8 cellular contexts compared by ENCODE assay signal in genomic region chr4:77734928-77735327, GRCh38.
DNase-seq lines count a peak whose midpoint lies in the region; ATAC-seq, FAIRE-seq and TF ChIP-seq lines count a peak whose summit lies in the region.

No MANE protein-coding gene starts in this region.

- H4K91ac ChIP-seq in H1 (replicated peaks; ENCODE audit: insufficient read length, low read length): no peak overlapping the region

- H3K27me3 ChIP-seq in CD4-positive, CD25-positive, alpha-beta regulatory T cell (ENCODE audit: control insufficient read depth, insufficient read depth, low read length): no peaks in the 10 kb centered on the region
- no peaks in the 10 kb centered on the region for H3K27me3 ChIP-seq in H1 (replicated peaks in 1 of 4; ENCODE audit: control insufficient read depth in 3 of 4, extremely low read depth in 1 of 4, insufficient read depth in 3 of 4, low read length in 3 of 4)

- TF ChIP-seq RAD21 in H1 (IDR thresholded peaks at IDR 0.05 in 1 of 2, conservative IDR thresholded peaks at IDR 0.05 in 1 of 2; ENCODE audit: low read depth in 2 of 2, low read length in 2 of 2): no peak

- H3K18ac ChIP-seq in H1 (ENCODE audit: extremely low read depth, low read length): no peak overlapping the region

- no peak overlapping the region for H2BK12ac ChIP-seq in H1 (ENCODE audit: low read depth, low read length)

- peak overlapping the region in 3 of 4 donors; percentile 39 to 65 (median 54) for H3K4me3 Mint-ChIP-seq in CD4-positive, CD25-positive, alpha-beta regulatory T cell

- H3K23ac ChIP-seq in H1 (ENCODE audit: insufficient read length): no peak overlapping the region

- peak; percentile 75 to 82 for ATAC-seq in CD4-positive, CD25-positive, alpha-beta regulatory T cell (ENCODE audit: low read depth in 2 of 2)
- peak; percentile 87 for ATAC-seq in GM19043 (IDR thresholded peaks at IDR 0.05; ENCODE audit: low read depth, unreplicated experiment)
- ATAC-seq in HG03066 (IDR thresholded peaks at IDR 0.05; ENCODE audit: low read depth, unreplicated experiment): peak; percentile 77
- no peak for ATAC-seq in esophagus mucosa

- no peaks in the 10 kb centered on the region for H3K27me3 Mint-ChIP-seq in CD4-positive, CD25-positive, alpha-beta regulatory T cell

- peaks cover 39 to 84% (median 64%) of the 10 kb centered on the region in 4 donors for H3K4me1 Mint-ChIP-seq in CD4-positive, CD25-positive, alpha-beta regulatory T cell

- H3K4me1 ChIP-seq in CD4-positive, CD25-positive, alpha-beta regulatory T cell (ENCODE audit: control insufficient read depth, insufficient read depth, low read length, poor library complexity, severe bottlenecking): peaks cover 22% of the 10 kb centered on the region
- H3K4me1 ChIP-seq in H1 (replicated peaks in 1 of 4; ENCODE audit: control insufficient read depth in 3 of 4, insufficient read depth in 4 of 4, low read length in 3 of 4): peaks cover 0 to 4% (median 0%) of the 10 kb centered on the region in 4 experiments; a peak in 1 of 7 replicates

- H3K79me2 ChIP-seq in H1 (ENCODE audit: control insufficient read depth in 1 of 2, insufficient read depth in 2 of 2, low read length in 2 of 2): no peaks in the 10 kb centered on the region

- no peaks in the 10 kb centered on the region for H4K20me1 ChIP-seq in H1 (replicated peaks in 1 of 2; ENCODE audit: control insufficient read depth in 1 of 2, insufficient read depth in 2 of 2, low read length in 2 of 2)

- TF ChIP-seq EP300 in H1 (IDR thresholded peaks at IDR 0.05; ENCODE audit: borderline replicate concordance in 1 of 2, low read depth in 2 of 2, low read length in 2 of 2): no peak

- H3K36me3 ChIP-seq in CD4-positive, CD25-positive, alpha-beta regulatory T cell (ENCODE audit: control insufficient read depth, insufficient read depth, low read length): peaks cover 59% of the 10 kb centered on the region
- no peaks in the 10 kb centered on the region for H3K36me3 ChIP-seq in H1 (ENCODE audit: control insufficient read depth in 2 of 4, insufficient read depth in 4 of 4, low read length in 3 of 4)

- CTCF ChIA-PET in RWPE1 (lab: Yijun Ruan, JAX): no interaction called here
- CTCF ChIA-PET in H1 (lab: Charles Lee; ENCODE audit: partially characterized antibody): interaction anchor here (1.1 kb wide), 1 partner anchor 10 kb away, joined by 3 read pairs; no protein-coding TSS in a partner anchor

- no peaks in the 10 kb centered on the region for H3K9me3 ChIP-seq in CD4-positive, CD25-positive, alpha-beta regulatory T cell (ENCODE audit: control insufficient read depth in 2 of 2, low read length in 2 of 2)
- H3K9me3 ChIP-seq in H1 (ENCODE audit: insufficient read depth in 2 of 2, low read depth in 1 of 2, low read length in 1 of 2): no peaks in the 10 kb centered on the region

- no peak overlapping the region for H3K4me2 ChIP-seq in H1 (ENCODE audit: insufficient read depth in 1 of 2, low read depth in 2 of 2, low read length in 2 of 2)

- TF ChIP-seq CTCF in RWPE1 (conservative IDR thresholded peaks at IDR 0.05; ENCODE audit: low read depth): no peak
- no peak for TF ChIP-seq CTCF in H1 (IDR thresholded peaks at IDR 0.05; ENCODE audit: control extremely low read depth in 1 of 3, insufficient read depth in 1 of 3, low read depth in 1 of 3, low read length in 3 of 3)

- H3K79me1 ChIP-seq in H1 (ENCODE audit: low read depth, low read length): no peaks in the 10 kb centered on the region

- peak overlapping the region; percentile 37 for H3K27ac ChIP-seq in CD4-positive, CD25-positive, alpha-beta regulatory T cell (ENCODE audit: insufficient read depth, low read length, poor library complexity, severe bottlenecking)
- H3K27ac ChIP-seq in RWPE1 (no peak overlapping the region), H1 (ENCODE audit: low read depth, low read length) (no peak overlapping the region)

- no peak overlapping the region for H2BK20ac ChIP-seq in H1 (ENCODE audit: low read length)

- peak; percentile 45 for FAIRE-seq in H1 (lab: Jason Lieb, UNC)

- no peak overlapping the region for H3K56ac ChIP-seq in H1 (replicated peaks; ENCODE audit: insufficient read length, low read depth, low read length)

- no peak overlapping the region for H2BK15ac ChIP-seq in H1 (ENCODE audit: low read length)

- H2AK5ac ChIP-seq in H1 (ENCODE audit: low read depth, low read length): no peak overlapping the region

- H3K4ac ChIP-seq in H1 (replicated peaks; ENCODE audit: insufficient read length, low read depth, low read length): no peak overlapping the region

- 81% methylated on average over 4 of the region's 4 CpGs; no CpG with 5 or more reads in 1 of the 2 experiments for WGBS in H1 (ENCODE audit: extremely low coverage in 1 of 2, insufficient coverage in 1 of 2, insufficient read length in 1 of 2, insufficient replicate concordance in 2 of 2, low coverage in 1 of 2, low lambda C conversion rate in 2 of 2, missing lambda C conversion rate in 1 of 2), 2 experiments

- no peak overlapping the region for H2BK120ac ChIP-seq in H1 (replicated peaks; ENCODE audit: low read depth, low read length)

- no peak overlapping the region for H4K8ac ChIP-seq in H1 (ENCODE audit: extremely low read depth, insufficient read depth, low read length)

- DNase-seq in CD4-positive, CD25-positive, alpha-beta regulatory T cell: peak; percentile 9 to 81 (median 29)
- DNase-seq in RWPE1 (ENCODE audit: low spot score) (peak; percentile 55), H1 (ENCODE audit: low read depth in 1 of 2, low spot score in 2 of 2) (peak in 1 of 2 experiments; percentile 2), NCI-H2196 treated with DMSO at 0.1 percent for 48 hours (lab: John Stamatoyannopoulos, UW; ENCODE audit: unreplicated experiment) (no peak)
- peak; percentile 7 to 14 for DNase-seq in stimulated activated CD8-positive, alpha-beta memory T cell treated with anti-CD3 and anti-CD28 coated beads, Interleukin-7, amount 100 ng/mL, for 48 hours (ENCODE audit: extremely low read depth in 1 of 2, low read depth in 1 of 2)

- H3K14ac ChIP-seq in H1 (ENCODE audit: insufficient read length): no peak overlapping the region

- H3K36me3 Mint-ChIP-seq in CD4-positive, CD25-positive, alpha-beta regulatory T cell: peaks cover 57% of the 10 kb centered on the region

- peak overlapping the region; percentile 57 to 86 (median 78) for H3K27ac Mint-ChIP-seq in CD4-positive, CD25-positive, alpha-beta regulatory T cell

- H2AFZ ChIP-seq in H1 (ENCODE audit: low read length): no peak overlapping the region

- H3K9ac ChIP-seq in H1 (replicated peaks in 1 of 4; ENCODE audit: extremely low read depth in 1 of 4, low read depth in 3 of 4, low read length in 3 of 4): no peak overlapping the region

- no peaks in the 10 kb centered on the region for H3K9me3 Mint-ChIP-seq in CD4-positive, CD25-positive, alpha-beta regulatory T cell

- POLR2A ChIA-PET in RWPE1 (lab: Yijun Ruan, JAX; ENCODE audit: low non-redundant PET) (no interaction called here), H1 (lab: Charles Lee; ENCODE audit: partially characterized antibody) (no interaction called here)

- peak overlapping the region; percentile 58 for H3K4me3 ChIP-seq in CD4-positive, CD25-positive, alpha-beta regulatory T cell (ENCODE audit: low read depth, low read length)
- no peak overlapping the region for H3K4me3 ChIP-seq in H1 (ENCODE audit: extremely low read depth in 1 of 4, insufficient read depth in 2 of 4, low read depth in 3 of 4, low read length in 4 of 4)

- H2BK5ac ChIP-seq in H1 (ENCODE audit: low read depth, low read length): no peak overlapping the region

- H4K5ac ChIP-seq in H1 (ENCODE audit: insufficient read length, low read depth, low read length): no peak overlapping the region

- H3K23me2 ChIP-seq in H1 (ENCODE audit: low read depth, low read length): no peaks in the 10 kb centered on the region

- no peak for TF ChIP-seq POLR2A in H1 (IDR thresholded peaks at IDR 0.05; ENCODE audit: control extremely low read depth in 1 of 2, low read depth in 2 of 2, low read length in 2 of 2)

TF ChIP-seq in H1, 55 proteins besides CTCF, POLR2A, EP300 and RAD21:
- TF ChIP-seq RBBP5 (IDR thresholded peaks at IDR 0.05; ENCODE audit: borderline replicate concordance, low read depth, low read length): no peak
- TF ChIP-seq RFX5 (IDR thresholded peaks at IDR 0.05; ENCODE audit: borderline replicate concordance, low read depth, low read length): no peak
- no peak for TF ChIP-seq E2F6 (IDR thresholded peaks at IDR 0.05)
- no peak for TF ChIP-seq GABPA (IDR thresholded peaks at IDR 0.05; ENCODE audit: borderline replicate concordance, insufficient read depth, low read length)
- TF ChIP-seq SIX5 (IDR thresholded peaks at IDR 0.05; ENCODE audit: low read depth, low read length): no peak
- TF ChIP-seq NANOG (IDR thresholded peaks at IDR 0.05; ENCODE audit: insufficient read depth, low read depth, low read length, poor library complexity, severe bottlenecking): no peak
- TF ChIP-seq SAP30 (IDR thresholded peaks at IDR 0.05; ENCODE audit: insufficient read depth, insufficient replicate concordance, low read length): no peak
- TF ChIP-seq PHF8 (conservative IDR thresholded peaks at IDR 0.05; ENCODE audit: low read depth, low read length): no peak
- no peak for TF ChIP-seq TEAD4 (IDR thresholded peaks at IDR 0.05; ENCODE audit: low read depth, low read length)
- TF ChIP-seq SRF (IDR thresholded peaks at IDR 0.05; ENCODE audit: low read depth, low read length): no peak
- TF ChIP-seq TBP (IDR thresholded peaks at IDR 0.05; ENCODE audit: low read depth, low read length): no peak
- no peak for TF ChIP-seq SIRT6 (IDR thresholded peaks at IDR 0.05; ENCODE audit: low read length)
- TF ChIP-seq YY1 (IDR thresholded peaks at IDR 0.05; ENCODE audit: low read depth, low read length): no peak
- no peak for TF ChIP-seq ASH2L (IDR thresholded peaks at IDR 0.05; ENCODE audit: low read length)
- TF ChIP-seq SUZ12 (IDR thresholded peaks at IDR 0.05; ENCODE audit: low read length): no peak
- TF ChIP-seq CBX8 (IDR thresholded peaks at IDR 0.05; ENCODE audit: borderline replicate concordance, low read depth, low read length): no peak
- no peak for TF ChIP-seq TAF7 (optimal IDR thresholded peaks at IDR 0.05; ENCODE audit: borderline replicate concordance, low read depth, low read length)
- TF ChIP-seq SP1 (IDR thresholded peaks at IDR 0.05; ENCODE audit: low read depth, low read length): no peak
- no peak for TF ChIP-seq JUN (IDR thresholded peaks at IDR 0.05; ENCODE audit: low read depth, low read length)
